In the genomic region with DNA sequence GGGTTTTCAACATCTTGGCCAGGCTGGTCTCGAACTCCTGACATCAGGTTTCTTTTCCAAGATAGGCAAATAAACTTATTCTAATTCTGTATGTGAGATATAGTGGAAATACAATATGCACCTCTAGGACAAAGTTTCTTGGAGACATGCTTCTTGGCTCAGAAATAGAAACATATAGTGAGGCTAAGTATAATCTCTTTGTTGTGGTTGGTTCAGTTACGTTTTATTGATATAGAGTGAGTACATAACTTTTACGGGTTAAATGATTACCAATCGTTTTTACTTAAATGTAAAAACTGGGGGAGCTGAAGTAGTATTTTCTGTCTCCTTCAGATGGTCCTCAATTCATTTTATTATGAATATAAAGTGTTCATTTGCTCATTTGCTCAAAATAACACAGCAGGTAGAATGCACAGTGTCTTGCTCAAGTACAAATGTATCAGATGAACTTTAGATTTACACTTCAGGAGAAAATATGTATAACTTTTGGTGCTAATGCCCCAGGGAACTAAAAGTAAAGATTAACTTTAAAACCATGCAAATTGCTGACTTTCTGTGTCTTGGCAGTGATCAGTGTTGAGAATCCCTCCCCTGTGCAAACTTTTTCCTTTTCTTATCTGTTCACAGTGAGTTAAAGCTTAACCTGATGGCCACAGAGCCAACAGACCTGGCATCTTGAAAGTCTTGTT, we compare ENCODE assay signal across 10 cellular contexts.
DNase-seq lines count a peak whose midpoint lies in the region; ATAC-seq, FAIRE-seq and TF ChIP-seq lines count a peak whose summit lies in the region.
"Had no signal": no experiment of that assay in that cellular context is flagged by ENCODE, and none has a peak within 500 bp of the region (broad histone marks: within the 10 kb centered on the region; RNA-seq: fewer than 3 reads in every experiment).

No MANE protein-coding gene starts in this region.

- no peak for TF ChIP-seq CTCF in chondrocyte (IDR thresholded peaks at IDR 0.05)
- no peak for TF ChIP-seq CTCF in spleen (IDR thresholded peaks at IDR 0.05 in 8 of 11, conservative IDR thresholded peaks at IDR 0.05 in 3 of 11)

- no peaks in the 10 kb centered on the region for H3K9me3 ChIP-seq in spleen
- H3K9me3 ChIP-seq: Peyer's patch had no signal

- H3K36me3 ChIP-seq in spleen, result no peaks in the 10 kb centered on the region
- H3K36me3 ChIP-seq: neural progenitor cell, Peyer's patch had no signal

- H3K27me3 ChIP-seq in spleen (replicated peaks in 1 of 7), result no peaks in the 10 kb centered on the region
- H3K27me3 ChIP-seq: neural progenitor cell, Peyer's patch had no signal

- ATAC-seq in GM19397 (IDR thresholded peaks at IDR 0.05; ENCODE audit: unreplicated experiment) (peak; percentile 82), HG03066 (IDR thresholded peaks at IDR 0.05; ENCODE audit: low read depth, unreplicated experiment) (peak; percentile 70)

- intact Hi-C loops in spleen (cut with DNase I; ENCODE audit: low total_unique reads), result no loop called here

- no peaks in the 10 kb centered on the region for H3K27me3 Mint-ChIP-seq in chondrocyte (ENCODE audit: low read depth)

- H3K9me3 Mint-ChIP-seq in chondrocyte (ENCODE audit: low read depth), result peaks cover 4% of the 10 kb centered on the region
- H3K9me3 Mint-ChIP-seq: neural progenitor cell had no signal

- FAIRE-seq in GM12892 (lab: Jason Lieb, UNC), result no peak
- FAIRE-seq: H1 had no signal

- H3K27ac Mint-ChIP-seq in chondrocyte (ENCODE audit: unreplicated experiment), result peak overlapping the region; percentile 51
- H3K27ac Mint-ChIP-seq: neural progenitor cell had no signal

- 43 to 60% (median 54%) methylated on average over 4 of the region's 4 CpGs for WGBS in spleen, 5 donors

- H3K36me3 Mint-ChIP-seq in chondrocyte (ENCODE audit: low read depth), result no peaks in the 10 kb centered on the region
- H3K36me3 Mint-ChIP-seq: neural progenitor cell had no signal

- peak overlapping the region in 7 of 8 donors; percentile 0 to 95 (median 24) for H3K27ac ChIP-seq in spleen
- H3K27ac ChIP-seq: neural progenitor cell had no signal

- H3K4me1 Mint-ChIP-seq in chondrocyte (ENCODE audit: low read depth), result peaks cover 78% of the 10 kb centered on the region

- H3K4me3 Mint-ChIP-seq in chondrocyte (ENCODE audit: unreplicated experiment), result no peak overlapping the region
- H3K4me3 Mint-ChIP-seq: neural progenitor cell had no signal

- H3K4me3 ChIP-seq in spleen, result no peak overlapping the region
- H3K4me3 ChIP-seq: neural progenitor cell had no signal

- peaks cover 30 to 100% (median 87%) of the 10 kb centered on the region in 6 donors for H3K4me1 ChIP-seq in spleen

- TF ChIP-seq POLR2A in spleen (IDR thresholded peaks at IDR 0.05) (no peak), GM12892 (IDR thresholded peaks at IDR 0.05; ENCODE audit: low read depth, low read length) (no peak)

- DNase-seq in chondrocyte (ENCODE audit: low spot score) (no peak), spleen (no peak), NCI-H2029 treated with DMSO at 0.1 percent for 48 hours (lab: John Stamatoyannopoulos, UW) (no peak), cerebellum (ENCODE audit: low spot score) (no peak), GM12892 (ENCODE audit: insufficient read length) (no peak)
- DNase-seq: Peyer's patch had no signal
